In genomic region chr12:13347241-13348043, GRCh38 we compare ENCODE assay signal across 10 cellular contexts.
A peak's percentile ranks its signal among the peaks of the same experiment; 100 is the strongest.
DNase-seq lines count a peak whose midpoint lies in the region; TF ChIP-seq lines count a peak whose summit lies in the region.
"Had no signal": no experiment of that assay in that cellular context is flagged by ENCODE, and none has a peak within 500 bp of the region (broad histone marks: within the 10 kb centered on the region; RNA-seq: fewer than 3 reads in every experiment).

No MANE protein-coding gene starts in this region.

- no peak overlapping the region for H3K4me3 Mint-ChIP-seq in activated CD4-positive, alpha-beta T cell treated with anti-CD3 and anti-CD28 coated beads, Interleukin-2, amount 10 ng/mL, durations not matched to agents 24 days and 14 days

- H3K27ac Mint-ChIP-seq in activated CD4-positive, alpha-beta T cell treated with anti-CD3 and anti-CD28 coated beads, Interleukin-2, amount 10 ng/mL, durations not matched to agents 24 days and 14 days = peak overlapping the region; percentile 77

- H3K27me3 Mint-ChIP-seq in activated CD4-positive, alpha-beta T cell treated with anti-CD3 and anti-CD28 coated beads, Interleukin-2, amount 10 ng/mL, durations not matched to agents 24 days and 14 days = peaks cover 27% of the 10 kb centered on the region

- H3K9me3 Mint-ChIP-seq in activated CD4-positive, alpha-beta T cell treated with anti-CD3 and anti-CD28 coated beads, Interleukin-2, amount 10 ng/mL, durations not matched to agents 24 days and 14 days = peaks cover 4% of the 10 kb centered on the region

- peak; percentile 12 for TF ChIP-seq CTCF in HFF-Myc (IDR thresholded peaks at IDR 0.05; ENCODE audit: low read depth, low read length, missing control alignments)
- TF ChIP-seq CTCF in foreskin fibroblast (IDR thresholded peaks at IDR 0.05; ENCODE audit: low read depth, low read length) = peak; percentile 23

- intact Hi-C loops in activated CD4-positive, alpha-beta T cell treated with anti-CD3 and anti-CD28 coated beads, Interleukin-2, amount 10 ng/mL, durations not matched to agents 24 days and 14 days (cut with micrococcal nuclease) = loop anchor here (5.0 kb wide), 1 partner anchor 245 kb away; the partner anchor contains the start of gene GSG1

- H3K4me1 Mint-ChIP-seq in activated CD4-positive, alpha-beta T cell treated with anti-CD3 and anti-CD28 coated beads, Interleukin-2, amount 10 ng/mL, durations not matched to agents 24 days and 14 days = peaks cover 6% of the 10 kb centered on the region

- DNase-seq in HFF-Myc (ENCODE audit: extremely low read depth, low read depth) = peak; percentile 76
- no peak for DNase-seq in activated CD4-positive, alpha-beta T cell treated with anti-CD3 and anti-CD28 coated beads, Interleukin-2, amount 10 ng/mL, durations not matched to agents 24 days and 14 days
- DNase-seq in foreskin fibroblast = peak; percentile 93 to 94
- peak; percentile 41 to 75 (median 52) for DNase-seq in stimulated activated CD4-positive, alpha-beta T cell treated with anti-CD3 and anti-CD28 coated beads, TNF-alpha, amount 100 ng/mL, for 48 hours (ENCODE audit: low read depth in 3 of 3)
- no peak for DNase-seq in NCI-H526 (lab: John Stamatoyannopoulos, UW)
- no peak for DNase-seq in central memory CD4-positive, alpha-beta T cell
- no peak for DNase-seq in NCI-H524 treated with DMSO at 0.1 percent for 48 hours (lab: John Stamatoyannopoulos, UW)
- DNase-seq in NOMO-1 treated with DMSO at 0.1 percent for 48 hours (lab: John Stamatoyannopoulos, UW; ENCODE audit: unreplicated experiment) = no peak
- DNase-seq: lower lobe of right lung, NCI-H1092 treated with DMSO at 0.1 percent for 48 hours had no signal

- no peak overlapping the region for H3K4me3 ChIP-seq in HFF-Myc (replicated peaks; ENCODE audit: low read depth, low read length)
- peak overlapping the region in 1 of 2 donors; percentile 17 for H3K4me3 ChIP-seq in foreskin fibroblast (ENCODE audit: low read depth in 1 of 2, low read length in 2 of 2)
- H3K4me3 ChIP-seq: lower lobe of right lung had no signal

- H3K36me3 Mint-ChIP-seq in activated CD4-positive, alpha-beta T cell treated with anti-CD3 and anti-CD28 coated beads, Interleukin-2, amount 10 ng/mL, durations not matched to agents 24 days and 14 days (ENCODE audit: low read depth) = no peaks in the 10 kb centered on the region

Comparison
In these comparisons a context has a peak if more than half of its experiments do, and no peak if none do; other contexts are left out.
1. DNase-seq: peak in HFF-Myc (single experiment), foreskin fibroblast (2 of 2) and stimulated activated CD4-positive, alpha-beta T cell treated with anti-CD3 and anti-CD28 coated beads, TNF-alpha, amount 100 ng/mL, for 48 hours (3 of 3); none in activated CD4-positive, alpha-beta T cell treated with anti-CD3 and anti-CD28 coated beads, Interleukin-2, amount 10 ng/mL, durations not matched to agents 24 days and 14 days (single experiment), NCI-H526 (0 of 2), central memory CD4-positive, alpha-beta T cell (single experiment), NCI-H524 treated with DMSO at 0.1 percent for 48 hours (single experiment) and NOMO-1 treated with DMSO at 0.1 percent for 48 hours (single experiment).